ENCODE assay signal across 5 cellular contexts in the genomic region with DNA sequence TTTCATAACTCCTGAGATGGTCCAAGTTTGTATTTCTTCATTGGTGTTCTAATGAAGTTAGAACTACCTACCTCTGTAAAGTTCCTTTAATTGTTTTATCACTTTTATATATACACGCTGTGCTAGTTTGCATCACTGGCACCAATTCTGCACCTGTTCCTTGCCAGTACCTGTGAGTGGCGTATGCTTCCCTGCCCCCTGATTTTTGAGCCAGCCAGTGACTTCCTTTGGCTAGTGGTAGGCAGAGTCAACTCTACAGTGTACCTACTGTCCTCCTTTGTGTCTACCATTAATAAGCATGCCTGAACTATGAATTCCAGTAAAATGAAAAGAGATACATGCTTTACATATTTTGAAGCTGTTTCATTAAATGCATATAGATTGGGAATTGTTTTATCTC.
DNase-seq lines count a peak whose midpoint lies in the region; ATAC-seq, FAIRE-seq and TF ChIP-seq lines count a peak whose summit lies in the region.
"Not testable (repeated sequence)": the region's sequence is repeated elsewhere in the genome, so short reads cannot be mapped to it uniquely, and the experiment has no call there.

No MANE protein-coding gene starts in this region.

- ATAC-seq in left colon = peak; percentile 73
- peak; percentile 88 for ATAC-seq in mucosa of descending colon
- peak; percentile 53 for ATAC-seq in stimulated activated memory B cell treated with anti-CD40 and anti-IgM and Interleukin-4, amounts not matched to agents 10 μg/mL and 1 μg/mL and 100 μg/mL, for 72 hours

- not testable (repeated sequence) for FAIRE-seq in kidney (lab: Jason Lieb, UNC)

- H3K4me1 Mint-ChIP-seq in stimulated activated memory B cell treated with anti-CD40 and anti-IgM and Interleukin-4, amounts not matched to agents 10 μg/mL and 1 μg/mL and 100 μg/mL, for 72 hours = not testable (repeated sequence)

- not testable (repeated sequence) for H3K27me3 ChIP-seq in colonic mucosa

- TF ChIP-seq CTCF in colonic mucosa (IDR thresholded peaks at IDR 0.05); kidney (IDR thresholded peaks at IDR 0.05; ENCODE audit: borderline replicate concordance, extremely low read depth, insufficient read depth); mucosa of descending colon (IDR thresholded peaks at IDR 0.05): not testable (repeated sequence)

- not testable (repeated sequence) for H3K9ac ChIP-seq in colonic mucosa (ENCODE audit: low read depth in 2 of 2, low read length in 2 of 2); kidney (ENCODE audit: low read length in 2 of 2)

- H3K9me3 ChIP-seq in colonic mucosa; kidney (ENCODE audit: control insufficient read depth in 1 of 2, low read length in 2 of 2); mucosa of descending colon: not testable (repeated sequence)

- H3K27ac ChIP-seq in colonic mucosa; kidney (ENCODE audit: low read depth in 2 of 2, low read length in 2 of 2): not testable (repeated sequence)

- not testable (repeated sequence) for H3K36me3 ChIP-seq in colonic mucosa; kidney (ENCODE audit: control insufficient read depth in 1 of 2, insufficient read depth in 2 of 2, low read length in 2 of 2); mucosa of descending colon (ENCODE audit: low read depth)

- H3K4me3 Mint-ChIP-seq in stimulated activated memory B cell treated with anti-CD40 and anti-IgM and Interleukin-4, amounts not matched to agents 10 μg/mL and 1 μg/mL and 100 μg/mL, for 72 hours = not testable (repeated sequence)

- not testable (repeated sequence) for H3K9me3 Mint-ChIP-seq in stimulated activated memory B cell treated with anti-CD40 and anti-IgM and Interleukin-4, amounts not matched to agents 10 μg/mL and 1 μg/mL and 100 μg/mL, for 72 hours

- H3K4me1 ChIP-seq in colonic mucosa; kidney (ENCODE audit: control insufficient read depth in 1 of 2, insufficient read depth in 1 of 2, low read depth in 1 of 2, low read length in 2 of 2); mucosa of descending colon (ENCODE audit: low read depth): not testable (repeated sequence)

- H3K27me3 Mint-ChIP-seq in stimulated activated memory B cell treated with anti-CD40 and anti-IgM and Interleukin-4, amounts not matched to agents 10 μg/mL and 1 μg/mL and 100 μg/mL, for 72 hours = not testable (repeated sequence)

- not testable (repeated sequence) for H3K36me3 Mint-ChIP-seq in stimulated activated memory B cell treated with anti-CD40 and anti-IgM and Interleukin-4, amounts not matched to agents 10 μg/mL and 1 μg/mL and 100 μg/mL, for 72 hours

- DNase-seq in colonic mucosa = peak; percentile 21
- DNase-seq in kidney = peak; percentile 15
- peak; percentile 10 to 17 for DNase-seq in left colon
- DNase-seq in mucosa of descending colon = peak; percentile 14 to 39 (median 23)

- intact Hi-C loops in colonic mucosa (cut with DNase I); kidney (cut with DNase I); left colon (cut with DNase I, micrococcal nuclease); mucosa of descending colon (cut with DNase I, micrococcal nuclease): not testable (repeated sequence)

- not testable (repeated sequence) for H3K4me3 ChIP-seq in colonic mucosa; kidney (ENCODE audit: low read length in 2 of 2); mucosa of descending colon

- not testable (repeated sequence) for H3K27ac Mint-ChIP-seq in stimulated activated memory B cell treated with anti-CD40 and anti-IgM and Interleukin-4, amounts not matched to agents 10 μg/mL and 1 μg/mL and 100 μg/mL, for 72 hours
